ENCODE assay signal across 8 cellular contexts in genomic region chr12:15590180-15590826, GRCh38.
DNase-seq lines count a peak whose midpoint lies in the region; ATAC-seq, FAIRE-seq and TF ChIP-seq lines count a peak whose summit lies in the region.

No MANE protein-coding gene starts in this region.

- ATAC-seq in GM18508 (IDR thresholded peaks at IDR 0.05; ENCODE audit: insufficient read depth, unreplicated experiment), result peak; percentile 92
- ATAC-seq in HG02973 (IDR thresholded peaks at IDR 0.05; ENCODE audit: unreplicated experiment), result peak; percentile 97

- no TSS peak for BruUV-seq in MCF 10A (replicated peaks; lab: Mats Ljungman, UMichigan)

- no peaks in the 10 kb centered on the region for H3K36me3 ChIP-seq in iPS-20b (ENCODE audit: insufficient read depth, low read depth, low read length)
- H3K36me3 ChIP-seq in skeletal muscle satellite cell (ENCODE audit: insufficient read depth, low read length), result no peaks in the 10 kb centered on the region

- peak overlapping the region; percentile 72 for H3K4me3 Mint-ChIP-seq in MCF 10A (ENCODE audit: unreplicated experiment)

- H3K4me3 ChIP-seq in iPS-20b (ENCODE audit: low read length) (peak overlapping the region; percentile 63), skeletal muscle satellite cell (ENCODE audit: low read length) (peak overlapping the region; percentile 69)

- POLR2A ChIA-PET in MCF 10A (lab: Yijun Ruan, JAX), result interaction anchor here (0.6 to 3.5 kb wide), 9 partner anchors 57 to 1138 kb away, joined by 3 to 15 read pairs (median 4); partner anchors contain the start of gene EPS8

- intact Hi-C loops in MCF 10A (cut with micrococcal nuclease), result loop anchor here (1.0 to 10.0 kb wide), 5 partner anchors 114 to 309 kb away; no protein-coding TSS in a partner anchor

- H3K27ac Mint-ChIP-seq in MCF 10A (ENCODE audit: low read depth, unreplicated experiment), result peak overlapping the region; percentile 95

- H3K9me3 ChIP-seq in iPS-20b (ENCODE audit: insufficient read depth, low read depth, low read length) (no peaks in the 10 kb centered on the region), skeletal muscle satellite cell (replicated peaks; ENCODE audit: low read length) (no peaks in the 10 kb centered on the region)

- peaks cover 7% of the 10 kb centered on the region; the same call in 1 of the 2 replicates for H3K4me1 ChIP-seq in iPS-20b (ENCODE audit: insufficient read depth, low read length)
- peaks cover 30% of the 10 kb centered on the region for H3K4me1 ChIP-seq in skeletal muscle satellite cell (ENCODE audit: control insufficient read depth, insufficient read depth, low read length)

- peak; percentile 81 for FAIRE-seq in A204.1 (lab: Jason Lieb, UNC)

- H3K27me3 Mint-ChIP-seq in MCF 10A (ENCODE audit: insufficient read depth, unreplicated experiment), result no peaks in the 10 kb centered on the region

- CTCF ChIA-PET in MCF 10A (lab: Yijun Ruan, JAX), result interaction anchor here (0.6 to 14.2 kb wide), 46 partner anchors 9 to 1079 kb away, joined by 3 to 222 read pairs (median 4); no protein-coding TSS in a partner anchor

- H3K27me3 ChIP-seq in iPS-20b (ENCODE audit: insufficient read depth, low read length), result peaks cover 4% of the 10 kb centered on the region; the same call in 1 of the 2 replicates
- no peaks in the 10 kb centered on the region for H3K27me3 ChIP-seq in skeletal muscle satellite cell (ENCODE audit: control insufficient read depth, insufficient read depth, low read length)

- H3K36me3 Mint-ChIP-seq in MCF 10A (ENCODE audit: insufficient read depth, unreplicated experiment), result no peaks in the 10 kb centered on the region

- peaks cover 10% of the 10 kb centered on the region for H3K4me1 Mint-ChIP-seq in MCF 10A (ENCODE audit: insufficient read depth, unreplicated experiment)

- H3K9ac ChIP-seq in iPS-20b (ENCODE audit: low read depth, low read length), result peak overlapping the region; percentile 54
- H3K9ac ChIP-seq in skeletal muscle satellite cell (ENCODE audit: low read depth, low read length), result peak overlapping the region; percentile 83

- H3K9me3 Mint-ChIP-seq in MCF 10A (ENCODE audit: unreplicated experiment), result no peaks in the 10 kb centered on the region

- H3K27ac ChIP-seq in iPS-20b (ENCODE audit: low read length), result no peak overlapping the region

- DNase-seq in NCI-H1694 (lab: John Stamatoyannopoulos, UW) (peak; percentile 89), T-helper 9 cell (peak; percentile 8), MCF 10A (ENCODE audit: unreplicated experiment) (peak; percentile 79)

- peak overlapping the region; percentile 87 for H3K4me2 ChIP-seq in skeletal muscle satellite cell (ENCODE audit: low read length)

- peak; percentile 82 for TF ChIP-seq CTCF in MCF 10A (IDR thresholded peaks at IDR 0.05; ENCODE audit: unreplicated experiment)

Comparison
In these comparisons a context has a peak if more than half of its experiments do, and no peak if none do; other contexts are left out.
1. DNase-seq: peak in every context shown above with its lines; median percentile 89 in NCI-H1694; 79 in MCF 10A; 8 in T-helper 9 cell.